In the genomic region with DNA sequence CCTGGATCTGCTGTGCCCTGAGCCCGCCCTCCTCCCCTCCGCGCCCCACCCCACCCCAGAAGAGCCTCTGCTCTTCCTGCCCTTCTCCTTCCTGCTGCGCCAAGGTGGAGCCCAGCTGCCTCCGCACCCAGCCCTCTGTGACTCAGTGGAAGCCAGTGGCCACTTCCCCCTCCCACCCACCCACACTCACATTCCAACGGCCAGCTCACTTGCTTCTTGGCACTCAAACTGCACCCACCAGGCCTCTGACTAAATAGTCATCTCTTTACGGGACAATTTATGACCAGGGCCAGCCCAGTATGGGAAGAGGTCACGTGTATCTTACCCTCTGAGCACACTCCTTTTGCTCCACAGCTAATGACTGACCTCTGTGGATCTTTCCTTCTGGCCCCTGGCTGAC, we compare ENCODE assay signal across 11 cellular contexts.
DNase-seq lines count a peak whose midpoint lies in the region; ATAC-seq and TF ChIP-seq lines count a peak whose summit lies in the region.
"Had no signal": no experiment of that assay in that cellular context is flagged by ENCODE, and none has a peak within 500 bp of the region (broad histone marks: within the 10 kb centered on the region; RNA-seq: fewer than 3 reads in every experiment).

No MANE protein-coding gene starts in this region.

- peaks cover 24% of the 10 kb centered on the region for H3K4me1 Mint-ChIP-seq in activated CD8-positive, alpha-beta T cell treated with anti-CD3 and anti-CD28 coated beads, Interleukin-2, amount 10 ng/mL, durations not matched to agents 7 days and 5 days (ENCODE audit: low read depth)

- no peaks in the 10 kb centered on the region for H3K79me2 ChIP-seq in fibroblast of lung (ENCODE audit: control insufficient read depth, insufficient read depth, low read length)

- H3K4me2 ChIP-seq in fibroblast of lung (ENCODE audit: extremely low read depth, insufficient read depth, low read length) = no peak overlapping the region

- H3K27ac ChIP-seq in Peyer's patch (no peak overlapping the region), fibroblast of lung (ENCODE audit: insufficient read depth, low read length) (peak overlapping the region; percentile 57), sigmoid colon (peak overlapping the region in 3 of 4 donors; percentile 21 to 57 (median 35))

- no peaks in the 10 kb centered on the region for H3K36me3 Mint-ChIP-seq in activated CD8-positive, alpha-beta T cell treated with anti-CD3 and anti-CD28 coated beads, Interleukin-2, amount 10 ng/mL, durations not matched to agents 7 days and 5 days (ENCODE audit: low read depth)
- H3K36me3 Mint-ChIP-seq: activated CD8-positive, alpha-beta memory T cell treated with anti-CD3 and anti-CD28 coated beads, Interleukin-2, amount 10 ng/mL, durations not matched to agents 7 days and 5 days; IgD-negative memory B cell; natural killer cell treated with Interleukin-12 subunit alpha and Interleukin-12 subunit beta and Interleukin-15 and Interleukin-18, amount 100 ng/mL, for 72 hours had no signal

- intact Hi-C loops in sigmoid colon (cut with DNase I) = no loop called here

- H3K4me3 ChIP-seq in Peyer's patch = no peak overlapping the region
- no peak overlapping the region for H3K4me3 ChIP-seq in fibroblast of lung (replicated peaks in 1 of 4; ENCODE audit: control extremely low read depth in 1 of 4, insufficient read depth in 1 of 4, low read depth in 3 of 4, low read length in 4 of 4)
- H3K4me3 ChIP-seq in sigmoid colon = no peak overlapping the region

- H3K27ac Mint-ChIP-seq in activated CD8-positive, alpha-beta T cell treated with anti-CD3 and anti-CD28 coated beads, Interleukin-2, amount 10 ng/mL, durations not matched to agents 7 days and 5 days = no peak overlapping the region
- H3K27ac Mint-ChIP-seq: activated CD8-positive, alpha-beta memory T cell treated with anti-CD3 and anti-CD28 coated beads, Interleukin-2, amount 10 ng/mL, durations not matched to agents 7 days and 5 days; natural killer cell treated with Interleukin-12 subunit alpha and Interleukin-12 subunit beta and Interleukin-15 and Interleukin-18, amount 100 ng/mL, for 72 hours had no signal

- TF ChIP-seq POLR2A in Peyer's patch (IDR thresholded peaks at IDR 0.05) (no peak), sigmoid colon (IDR thresholded peaks at IDR 0.05) (no peak)

- no peak overlapping the region for H3K9ac ChIP-seq in fibroblast of lung (ENCODE audit: insufficient read depth, low read length)

- H4K20me1 ChIP-seq in fibroblast of lung (ENCODE audit: control insufficient read depth, extremely low read depth, insufficient read depth, low read length) = no peaks in the 10 kb centered on the region

- H3K4me1 ChIP-seq in Peyer's patch = peaks cover 0 to 9% (median 0%) of the 10 kb centered on the region in 4 donors
- peaks cover 12% of the 10 kb centered on the region for H3K4me1 ChIP-seq in fibroblast of lung (ENCODE audit: control insufficient read depth, extremely low read depth, insufficient read depth, low read length)
- H3K4me1 ChIP-seq in sigmoid colon = peaks cover 0 to 21% (median 16%) of the 10 kb centered on the region in 4 donors

- H3K27me3 ChIP-seq in Peyer's patch (no peaks in the 10 kb centered on the region), fibroblast of lung (ENCODE audit: control insufficient read depth, insufficient read depth, low read length) (no peaks in the 10 kb centered on the region), sigmoid colon (no peaks in the 10 kb centered on the region)

- H3K27me3 Mint-ChIP-seq in activated CD8-positive, alpha-beta T cell treated with anti-CD3 and anti-CD28 coated beads, Interleukin-2, amount 10 ng/mL, durations not matched to agents 7 days and 5 days (ENCODE audit: low read depth) = peaks cover 9% of the 10 kb centered on the region
- H3K27me3 Mint-ChIP-seq: IgD-negative memory B cell had no signal

- DNase-seq in EH (ENCODE audit: low read depth) = peak; percentile 96
- DNase-seq in Peyer's patch = peak in 2 of 3 donors; percentile 53 to 66
- peak; percentile 82 to 96 for DNase-seq in fibroblast of lung (ENCODE audit: low read depth in 2 of 2)
- DNase-seq in sigmoid colon = no peak
- DNase-seq in activated T-cell treated with anti-CD3 and anti-CD28 coated beads, Interleukin-2, amount 50 U/mL, for 1 hour = no peak
- no peak for DNase-seq in activated CD8-positive, alpha-beta T cell treated with anti-CD3 and anti-CD28 coated beads, Interleukin-2, amount 10 ng/mL, durations not matched to agents 7 days and 5 days
- DNase-seq in activated CD4-positive, CD25-positive, alpha-beta regulatory T cell treated with anti-CD3 and anti-CD28 coated beads, Interleukin-2, amount 50 U/mL, for 72 hours = no peak
- DNase-seq: activated CD8-positive, alpha-beta memory T cell treated with anti-CD3 and anti-CD28 coated beads, Interleukin-2, amount 10 ng/mL, durations not matched to agents 7 days and 5 days had no signal

- no peak for TF ChIP-seq EP300 in sigmoid colon (IDR thresholded peaks at IDR 0.05)

- TF ChIP-seq CTCF in Peyer's patch (IDR thresholded peaks at IDR 0.05) = no peak
- no peak for TF ChIP-seq CTCF in fibroblast of lung (conservative IDR thresholded peaks at IDR 0.05 in 1 of 2, IDR thresholded peaks at IDR 0.05 in 1 of 2; ENCODE audit: low read depth in 1 of 2, low read length in 2 of 2)
- no peak for TF ChIP-seq CTCF in sigmoid colon (IDR thresholded peaks at IDR 0.05)

- H3K4me3 Mint-ChIP-seq in activated CD8-positive, alpha-beta T cell treated with anti-CD3 and anti-CD28 coated beads, Interleukin-2, amount 10 ng/mL, durations not matched to agents 7 days and 5 days = no peak overlapping the region
- H3K4me3 Mint-ChIP-seq: activated CD8-positive, alpha-beta memory T cell treated with anti-CD3 and anti-CD28 coated beads, Interleukin-2, amount 10 ng/mL, durations not matched to agents 7 days and 5 days; natural killer cell treated with Interleukin-12 subunit alpha and Interleukin-12 subunit beta and Interleukin-15 and Interleukin-18, amount 100 ng/mL, for 72 hours had no signal

- POLR2A ChIA-PET in activated CD8-positive, alpha-beta T cell treated with anti-CD3 and anti-CD28 coated beads, Interleukin-2, amount 10 ng/mL, durations not matched to agents 7 days and 5 days (lab: Charles Lee) = no interaction called here

- H3K9me3 ChIP-seq in Peyer's patch (no peaks in the 10 kb centered on the region), fibroblast of lung (ENCODE audit: control insufficient read depth, insufficient read depth, low read depth, low read length) (no peaks in the 10 kb centered on the region), sigmoid colon (no peaks in the 10 kb centered on the region)

- no peaks in the 10 kb centered on the region for H3K9me3 Mint-ChIP-seq in activated CD8-positive, alpha-beta T cell treated with anti-CD3 and anti-CD28 coated beads, Interleukin-2, amount 10 ng/mL, durations not matched to agents 7 days and 5 days (ENCODE audit: insufficient read depth)
- H3K9me3 Mint-ChIP-seq: IgD-negative memory B cell; natural killer cell treated with Interleukin-12 subunit alpha and Interleukin-12 subunit beta and Interleukin-15 and Interleukin-18, amount 100 ng/mL, for 72 hours had no signal

- CTCF ChIA-PET in activated CD8-positive, alpha-beta T cell treated with anti-CD3 and anti-CD28 coated beads, Interleukin-2, amount 10 ng/mL, durations not matched to agents 7 days and 5 days (lab: Charles Lee) = interaction anchor here (0.8 to 2.0 kb wide), 2 partner anchors 193 to 230 kb away, joined by 3 to 7 read pairs; no protein-coding TSS in a partner anchor

- WGBS in sigmoid colon, 2 donors = 13 to 64% methylated on average over 8 of the region's 8 CpGs

- H2AFZ ChIP-seq in fibroblast of lung (ENCODE audit: low read length) = no peak overlapping the region

- no peaks in the 10 kb centered on the region for H3K36me3 ChIP-seq in Peyer's patch
- no peaks in the 10 kb centered on the region for H3K36me3 ChIP-seq in fibroblast of lung (ENCODE audit: control insufficient read depth, insufficient read depth, low read length)
- no peaks in the 10 kb centered on the region for H3K36me3 ChIP-seq in sigmoid colon

- no peak for ATAC-seq in activated CD8-positive, alpha-beta T cell treated with anti-CD3 and anti-CD28 coated beads, Interleukin-2, amount 10 ng/mL, durations not matched to agents 7 days and 5 days
- no peak for ATAC-seq in GM18868 (IDR thresholded peaks at IDR 0.05; ENCODE audit: unreplicated experiment)
- ATAC-seq: activated CD8-positive, alpha-beta memory T cell treated with anti-CD3 and anti-CD28 coated beads, Interleukin-2, amount 10 ng/mL, durations not matched to agents 7 days and 5 days had no signal

Comparison
In these comparisons a context has a peak if more than half of its experiments do, and no peak if none do; other contexts are left out.
1. DNase-seq: peak in EH (single experiment), Peyer's patch (2 of 3) and fibroblast of lung (2 of 2); none in sigmoid colon (single experiment), activated T-cell treated with anti-CD3 and anti-CD28 coated beads, Interleukin-2, amount 50 U/mL, for 1 hour (single experiment), activated CD8-positive, alpha-beta T cell treated with anti-CD3 and anti-CD28 coated beads, Interleukin-2, amount 10 ng/mL, durations not matched to agents 7 days and 5 days (single experiment) and activated CD4-positive, CD25-positive, alpha-beta regulatory T cell treated with anti-CD3 and anti-CD28 coated beads, Interleukin-2, amount 50 U/mL, for 72 hours (single experiment).
2. H3K27ac ChIP-seq: peak in fibroblast of lung (single experiment) and sigmoid colon (3 of 4); none in Peyer's patch (0 of 4).